23 cellular contexts compared by ENCODE assay signal in the genomic region with DNA sequence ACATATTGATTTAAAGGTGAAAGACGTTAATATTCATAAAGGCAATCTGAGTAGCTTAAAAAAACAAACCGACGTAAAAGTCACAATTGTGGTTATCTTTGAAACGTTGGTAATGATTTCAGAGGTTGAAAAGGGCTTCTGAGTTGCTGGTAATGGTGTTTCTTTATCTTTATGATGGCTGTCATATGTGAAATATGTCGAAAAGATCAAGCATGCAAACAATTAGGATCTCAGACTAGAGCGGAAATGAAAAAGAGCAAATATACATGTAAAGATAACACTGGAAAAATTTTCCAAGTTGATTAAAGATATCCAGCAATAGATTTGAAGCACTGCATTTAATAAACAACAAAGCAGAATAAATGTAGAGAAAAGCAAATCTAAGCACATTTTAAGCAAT.
"Had no signal": no experiment of that assay in that cellular context is flagged by ENCODE, and none has a peak within 500 bp of the region (broad histone marks: within the 10 kb centered on the region; RNA-seq: fewer than 3 reads in every experiment).

No MANE protein-coding gene starts in this region.

- H3K27ac Mint-ChIP-seq: dendritic cell treated with granulocyte-macrophage colony-stimulating factor and Interleukin-4, amounts not matched to agents 40 ng/mL and 50 ng/mL, for 4 days; effector memory CD8-positive, alpha-beta T cell; endodermal cell had no signal

- H3K4me1 Mint-ChIP-seq: endodermal cell had no signal

- H3K9me3 ChIP-seq: colonic mucosa, esophagus squamous epithelium, gastrocnemius medialis, lower lobe of right lung had no signal

- H3K4me3 ChIP-seq: colonic mucosa, esophagus squamous epithelium, gastrocnemius medialis, heart right ventricle, left lung, lower lobe of right lung had no signal

- DNase-seq: colonic mucosa; cortex of kidney; effector CD8-positive, alpha-beta T cell; effector memory CD8-positive, alpha-beta T cell; endodermal cell; erythroblast; esophagus squamous epithelium; foreskin fibroblast; foreskin melanocyte; gastrocnemius medialis; glutamatergic neuron; head of caudate nucleus; heart right ventricle; hippocampal formation; left colon; left lung; left ventricle myocardium superior; lower lobe of right lung; mesenchymal stem cell; midbrain had no signal

- H3K9me3 Mint-ChIP-seq: endodermal cell had no signal

- H3K27me3 ChIP-seq: colonic mucosa, esophagus squamous epithelium, gastrocnemius medialis, heart right ventricle, left lung had no signal

- H3K27me3 Mint-ChIP-seq: dendritic cell treated with granulocyte-macrophage colony-stimulating factor and Interleukin-4, amounts not matched to agents 40 ng/mL and 50 ng/mL, for 4 days; effector memory CD8-positive, alpha-beta T cell had no signal

- ATAC-seq: effector memory CD8-positive, alpha-beta T cell; esophagus mucosa; gastrocnemius medialis; heart right ventricle; left colon; left lung; left ventricle myocardium superior; lower lobe of right lung had no signal

- H3K4me3 Mint-ChIP-seq: dendritic cell treated with granulocyte-macrophage colony-stimulating factor and Interleukin-4, amounts not matched to agents 40 ng/mL and 50 ng/mL, for 4 days; effector memory CD8-positive, alpha-beta T cell; endodermal cell had no signal

- H3K27ac ChIP-seq: colonic mucosa, epithelial cell of prostate, esophagus squamous epithelium, gastrocnemius medialis, heart right ventricle, left lung, lower lobe of right lung had no signal

- H3K4me1 ChIP-seq: colonic mucosa, esophagus squamous epithelium, gastrocnemius medialis, heart right ventricle, left lung, lower lobe of right lung had no signal

- H3K36me3 ChIP-seq: colonic mucosa, esophagus squamous epithelium, gastrocnemius medialis, heart right ventricle, left lung, lower lobe of right lung had no signal
